Comparison of ENCODE assay signal across 1 cellular context in the genomic region with DNA sequence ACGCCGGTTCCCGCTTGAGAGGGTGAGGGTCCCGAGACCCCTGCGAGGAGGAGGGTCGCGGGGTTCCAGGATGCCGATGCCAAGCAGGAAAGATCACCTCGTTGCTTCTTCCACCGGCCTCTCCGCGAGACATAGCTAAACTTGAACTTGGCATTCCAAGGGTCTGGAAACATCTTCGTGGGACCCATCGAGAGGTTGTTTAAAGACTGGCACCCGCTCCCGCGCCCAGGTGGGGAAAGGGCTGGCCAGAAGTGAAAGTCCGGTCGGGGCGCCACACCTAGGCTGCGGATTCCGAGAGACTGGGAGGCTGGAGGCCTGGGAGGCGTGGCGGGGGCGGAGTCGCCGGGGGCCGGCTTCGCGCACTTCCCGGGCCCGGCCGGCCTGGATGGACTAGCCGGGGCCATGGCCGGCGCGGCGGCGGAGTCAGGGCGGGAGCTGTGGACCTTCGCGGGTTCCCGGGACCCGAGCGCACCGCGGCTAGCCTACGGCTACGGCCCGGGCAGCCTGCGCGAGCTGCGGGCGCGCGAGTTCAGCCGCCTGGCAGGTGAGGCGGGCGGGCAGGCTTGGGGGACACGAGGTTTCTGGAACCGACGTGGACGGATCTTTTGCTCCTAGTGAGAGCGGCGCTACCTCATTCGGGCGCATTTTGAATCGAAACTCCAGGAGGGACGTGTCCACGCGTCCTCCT.
TF ChIP-seq lines count a peak whose summit lies in the region.

MOCOS (plus strand) TSS at position 360 of the 688 bp plus-strand sequence; CDS start at position 403, 43 bp downstream.

TF ChIP-seq in HepG2, 621 proteins besides CTCF, POLR2A, EP300 and RAD21 (continued from another document and continues in another):
- TF ChIP-seq TFAP4 (IDR thresholded peaks at IDR 0.05; ENCODE audit: borderline replicate concordance, low read depth) (peak; percentile 22; the same call in 1 of the 2 replicates), ZSCAN29 (CRISPR knock-in tag; conservative IDR thresholded peaks at IDR 0.05) (0 out of 2 replicates have a peak, but pooled peaks have one; percentile 30), THYN1 (CRISPR knock-in tag; IDR thresholded peaks at IDR 0.05; ENCODE audit: borderline replicate concordance, low read depth) (no peak), ZNF557 (CRISPR knock-in tag; IDR thresholded peaks at IDR 0.05) (no peak), ZNF12 (CRISPR knock-in tag; IDR thresholded peaks at IDR 0.05) (no peak), ZKSCAN8 (CRISPR knock-in tag; IDR thresholded peaks at IDR 0.05; ENCODE audit: borderline replicate concordance) (no peak), SP5 (CRISPR knock-in tag; IDR thresholded peaks at IDR 0.05; ENCODE audit: borderline replicate concordance, low read depth) (peak; percentile 92), TP53 (CRISPR knock-in tag; conservative IDR thresholded peaks at IDR 0.05) (no peak), ZFP62 (CRISPR knock-in tag; IDR thresholded peaks at IDR 0.05) (no peak), IKZF1 (IDR thresholded peaks at IDR 0.05) (no peak), HIVEP1 (CRISPR knock-in tag; IDR thresholded peaks at IDR 0.05) (peak; percentile 78), MXI1 (IDR thresholded peaks at IDR 0.05; ENCODE audit: borderline replicate concordance, low read depth, low read length) (peak; percentile 77; the same call in 2 of the 3 replicates), GABPB1 (CRISPR knock-in tag; IDR thresholded peaks at IDR 0.05) (peak; percentile 64; the same call in 1 of the 2 replicates), ZNF549 (CRISPR knock-in tag; IDR thresholded peaks at IDR 0.05) (no peak), TCF12 (IDR thresholded peaks at IDR 0.05) (no peak), TCF12 (CRISPR knock-in tag; IDR thresholded peaks at IDR 0.05) (peak; percentile 57; the same call in 1 of the 2 replicates), LBX2 (CRISPR knock-in tag; IDR thresholded peaks at IDR 0.05; ENCODE audit: borderline replicate concordance) (0 out of 2 replicates have a peak, but pooled peaks have one; percentile 69), ZNF619 (CRISPR knock-in tag; IDR thresholded peaks at IDR 0.05) (no peak), ZNF501 (CRISPR knock-in tag; IDR thresholded peaks at IDR 0.05) (peak; percentile 65; the same call in 1 of the 2 replicates), MTERF4 (CRISPR knock-in tag; IDR thresholded peaks at IDR 0.05) (no peak), LCORL (IDR thresholded peaks at IDR 0.05) (no peak), LCORL (CRISPR knock-in tag; IDR thresholded peaks at IDR 0.05) (no peak), NKX3-1 (CRISPR knock-in tag; IDR thresholded peaks at IDR 0.05) (0 out of 2 replicates have a peak, but pooled peaks have one; percentile 39), ZNF446 (CRISPR knock-in tag; IDR thresholded peaks at IDR 0.05) (no peak), ZNF362 (CRISPR knock-in tag; IDR thresholded peaks at IDR 0.05; ENCODE audit: borderline replicate concordance) (no peak), ZNF558 (CRISPR knock-in tag; IDR thresholded peaks at IDR 0.05; ENCODE audit: borderline replicate concordance) (no peak; the same call in 1 of the 2 replicates), ZNF124 (CRISPR knock-in tag; IDR thresholded peaks at IDR 0.05) (no peak), PAX8 (CRISPR knock-in tag; IDR thresholded peaks at IDR 0.05; ENCODE audit: borderline replicate concordance) (no peak), ZNF10 (CRISPR knock-in tag; IDR thresholded peaks at IDR 0.05; ENCODE audit: borderline replicate concordance, low read depth) (no peak), AKAP8 (CRISPR knock-in tag; IDR thresholded peaks at IDR 0.05) (no peak), POLR2G (IDR thresholded peaks at IDR 0.05; ENCODE audit: low read depth, low read length) (peak; percentile 92), SKI (IDR thresholded peaks at IDR 0.05; ENCODE audit: partially characterized antibody) (peak; percentile 55), TBP (CRISPR knock-in tag; IDR thresholded peaks at IDR 0.05) (no peak), MTF2 (CRISPR knock-in tag; IDR thresholded peaks at IDR 0.05; ENCODE audit: borderline replicate concordance) (no peak), ZNF234 (CRISPR knock-in tag; conservative IDR thresholded peaks at IDR 0.05) (0 out of 2 replicates have a peak, but pooled peaks have one; percentile 55), ZFX (CRISPR knock-in tag; IDR thresholded peaks at IDR 0.05; ENCODE audit: low read depth) (peak; percentile 86), CENPX (CRISPR knock-in tag; IDR thresholded peaks at IDR 0.05) (no peak), DPF2 (CRISPR knock-in tag; IDR thresholded peaks at IDR 0.05; ENCODE audit: borderline replicate concordance, low read depth) (no peak)
- TF ChIP-seq, protein P1, sequence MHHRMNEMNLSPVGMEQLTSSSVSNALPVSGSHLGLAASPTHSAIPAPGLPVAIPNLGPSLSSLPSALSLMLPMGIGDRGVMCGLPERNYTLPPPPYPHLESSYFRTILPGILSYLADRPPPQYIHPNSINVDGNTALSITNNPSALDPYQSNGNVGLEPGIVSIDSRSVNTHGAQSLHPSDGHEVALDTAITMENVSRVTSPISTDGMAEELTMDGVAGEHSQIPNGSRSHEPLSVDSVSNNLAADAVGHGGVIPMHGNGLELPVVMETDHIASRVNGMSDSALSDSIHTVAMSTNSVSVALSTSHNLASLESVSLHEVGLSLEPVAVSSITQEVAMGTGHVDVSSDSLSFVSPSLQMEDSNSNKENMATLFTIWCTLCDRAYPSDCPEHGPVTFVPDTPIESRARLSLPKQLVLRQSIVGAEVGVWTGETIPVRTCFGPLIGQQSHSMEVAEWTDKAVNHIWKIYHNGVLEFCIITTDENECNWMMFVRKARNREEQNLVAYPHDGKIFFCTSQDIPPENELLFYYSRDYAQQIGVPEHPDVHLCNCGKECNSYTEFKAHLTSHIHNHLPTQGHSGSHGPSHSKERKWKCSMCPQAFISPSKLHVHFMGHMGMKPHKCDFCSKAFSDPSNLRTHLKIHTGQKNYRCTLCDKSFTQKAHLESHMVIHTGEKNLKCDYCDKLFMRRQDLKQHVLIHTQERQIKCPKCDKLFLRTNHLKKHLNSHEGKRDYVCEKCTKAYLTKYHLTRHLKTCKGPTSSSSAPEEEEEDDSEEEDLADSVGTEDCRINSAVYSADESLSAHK (CRISPR knock-in tag; IDR thresholded peaks at IDR 0.05; ENCODE audit: borderline replicate concordance), result no peak
- TF ChIP-seq, protein P2, sequence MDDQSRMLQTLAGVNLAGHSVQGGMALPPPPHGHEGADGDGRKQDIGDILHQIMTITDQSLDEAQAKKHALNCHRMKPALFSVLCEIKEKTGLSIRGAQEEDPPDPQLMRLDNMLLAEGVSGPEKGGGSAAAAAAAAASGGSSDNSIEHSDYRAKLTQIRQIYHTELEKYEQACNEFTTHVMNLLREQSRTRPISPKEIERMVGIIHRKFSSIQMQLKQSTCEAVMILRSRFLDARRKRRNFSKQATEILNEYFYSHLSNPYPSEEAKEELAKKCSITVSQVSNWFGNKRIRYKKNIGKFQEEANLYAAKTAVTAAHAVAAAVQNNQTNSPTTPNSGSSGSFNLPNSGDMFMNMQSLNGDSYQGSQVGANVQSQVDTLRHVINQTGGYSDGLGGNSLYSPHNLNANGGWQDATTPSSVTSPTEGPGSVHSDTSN (CRISPR knock-in tag; IDR thresholded peaks at IDR 0.05; ENCODE audit: borderline replicate concordance), result no peak
- TF ChIP-seq, protein P3, sequence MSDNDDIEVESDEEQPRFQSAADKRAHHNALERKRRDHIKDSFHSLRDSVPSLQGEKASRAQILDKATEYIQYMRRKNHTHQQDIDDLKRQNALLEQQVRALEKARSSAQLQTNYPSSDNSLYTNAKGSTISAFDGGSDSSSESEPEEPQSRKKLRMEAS (IDR thresholded peaks at IDR 0.05), result peak; percentile 77; the same call in 1 of the 2 replicates
- TF ChIP-seq, protein P4, sequence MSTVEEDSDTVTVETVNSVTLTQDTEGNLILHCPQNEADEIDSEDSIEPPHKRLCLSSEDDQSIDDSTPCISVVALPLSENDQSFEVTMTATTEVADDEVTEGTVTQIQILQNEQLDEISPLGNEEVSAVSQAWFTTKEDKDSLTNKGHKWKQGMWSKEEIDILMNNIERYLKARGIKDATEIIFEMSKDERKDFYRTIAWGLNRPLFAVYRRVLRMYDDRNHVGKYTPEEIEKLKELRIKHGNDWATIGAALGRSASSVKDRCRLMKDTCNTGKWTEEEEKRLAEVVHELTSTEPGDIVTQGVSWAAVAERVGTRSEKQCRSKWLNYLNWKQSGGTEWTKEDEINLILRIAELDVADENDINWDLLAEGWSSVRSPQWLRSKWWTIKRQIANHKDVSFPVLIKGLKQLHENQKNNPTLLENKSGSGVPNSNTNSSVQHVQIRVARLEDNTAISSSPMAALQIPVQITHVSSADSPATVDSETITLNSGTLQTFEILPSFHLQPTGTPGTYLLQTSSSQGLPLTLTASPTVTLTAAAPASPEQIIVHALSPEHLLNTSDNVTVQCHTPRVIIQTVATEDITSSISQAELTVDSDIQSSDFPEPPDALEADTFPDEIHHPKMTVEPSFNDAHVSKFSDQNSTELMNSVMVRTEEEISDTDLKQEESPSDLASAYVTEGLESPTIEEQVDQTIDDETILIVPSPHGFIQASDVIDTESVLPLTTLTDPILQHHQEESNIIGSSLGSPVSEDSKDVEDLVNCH (CRISPR knock-in tag; IDR thresholded peaks at IDR 0.05), result no peak
- TF ChIP-seq, protein P5, sequence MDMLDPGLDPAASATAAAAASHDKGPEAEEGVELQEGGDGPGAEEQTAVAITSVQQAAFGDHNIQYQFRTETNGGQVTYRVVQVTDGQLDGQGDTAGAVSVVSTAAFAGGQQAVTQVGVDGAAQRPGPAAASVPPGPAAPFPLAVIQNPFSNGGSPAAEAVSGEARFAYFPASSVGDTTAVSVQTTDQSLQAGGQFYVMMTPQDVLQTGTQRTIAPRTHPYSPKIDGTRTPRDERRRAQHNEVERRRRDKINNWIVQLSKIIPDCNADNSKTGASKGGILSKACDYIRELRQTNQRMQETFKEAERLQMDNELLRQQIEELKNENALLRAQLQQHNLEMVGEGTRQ (IDR thresholded peaks at IDR 0.05; ENCODE audit: low read depth, low read length), result no peak
- TF ChIP-seq, protein P5 (CRISPR knock-in tag; IDR thresholded peaks at IDR 0.05; ENCODE audit: borderline replicate concordance), result no peak
- TF ChIP-seq, protein P6, sequence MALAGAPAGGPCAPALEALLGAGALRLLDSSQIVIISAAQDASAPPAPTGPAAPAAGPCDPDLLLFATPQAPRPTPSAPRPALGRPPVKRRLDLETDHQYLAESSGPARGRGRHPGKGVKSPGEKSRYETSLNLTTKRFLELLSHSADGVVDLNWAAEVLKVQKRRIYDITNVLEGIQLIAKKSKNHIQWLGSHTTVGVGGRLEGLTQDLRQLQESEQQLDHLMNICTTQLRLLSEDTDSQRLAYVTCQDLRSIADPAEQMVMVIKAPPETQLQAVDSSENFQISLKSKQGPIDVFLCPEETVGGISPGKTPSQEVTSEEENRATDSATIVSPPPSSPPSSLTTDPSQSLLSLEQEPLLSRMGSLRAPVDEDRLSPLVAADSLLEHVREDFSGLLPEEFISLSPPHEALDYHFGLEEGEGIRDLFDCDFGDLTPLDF (CRISPR knock-in tag; IDR thresholded peaks at IDR 0.05), result peak; percentile 53
- TF ChIP-seq, protein P7, sequence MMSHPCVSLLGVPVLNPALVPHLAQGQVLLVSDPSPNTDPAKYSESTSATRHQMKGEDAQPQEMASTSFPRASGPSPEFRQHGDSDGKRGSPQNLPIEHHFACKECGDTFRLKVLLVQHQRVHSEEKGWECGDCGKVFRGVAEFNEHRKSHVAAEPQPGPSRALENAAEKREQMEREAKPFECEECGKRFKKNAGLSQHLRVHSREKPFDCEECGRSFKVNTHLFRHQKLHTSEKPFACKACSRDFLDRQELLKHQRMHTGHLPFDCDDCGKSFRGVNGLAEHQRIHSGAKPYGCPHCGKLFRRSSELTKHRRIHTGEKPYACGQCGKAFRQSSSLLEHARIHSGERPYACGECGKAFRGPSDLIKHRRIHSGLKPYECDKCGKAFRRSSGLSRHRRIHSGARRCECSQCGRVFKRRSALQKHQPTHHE (CRISPR knock-in tag; IDR thresholded peaks at IDR 0.05; ENCODE audit: borderline replicate concordance), result peak; percentile 91; the same call in 1 of the 2 replicates
- TF ChIP-seq, protein P8, sequence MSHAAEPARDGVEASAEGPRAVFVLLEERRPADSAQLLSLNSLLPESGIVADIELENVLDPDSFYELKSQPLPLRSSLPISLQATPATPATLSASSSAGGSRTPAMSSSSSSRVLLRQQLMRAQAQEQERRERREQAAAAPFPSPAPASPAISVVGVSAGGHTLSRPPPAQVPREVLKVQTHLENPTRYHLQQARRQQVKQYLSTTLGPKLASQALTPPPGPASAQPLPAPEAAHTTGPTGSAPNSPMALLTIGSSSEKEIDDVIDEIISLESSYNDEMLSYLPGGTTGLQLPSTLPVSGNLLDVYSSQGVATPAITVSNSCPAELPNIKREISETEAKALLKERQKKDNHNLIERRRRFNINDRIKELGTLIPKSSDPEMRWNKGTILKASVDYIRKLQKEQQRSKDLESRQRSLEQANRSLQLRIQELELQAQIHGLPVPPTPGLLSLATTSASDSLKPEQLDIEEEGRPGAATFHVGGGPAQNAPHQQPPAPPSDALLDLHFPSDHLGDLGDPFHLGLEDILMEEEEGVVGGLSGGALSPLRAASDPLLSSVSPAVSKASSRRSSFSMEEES (CRISPR knock-in tag; IDR thresholded peaks at IDR 0.05), result no peak
